In genomic region chr14:51239813-51240803, GRCh38 we compare ENCODE assay signal across 8 cellular contexts. TPM values are rescaled to one million over a fixed set of nuclear protein-coding genes. Genes with fewer than 3 reads are reported as not detected.
DNase-seq lines count a peak whose midpoint lies in the region; ATAC-seq, FAIRE-seq and TF ChIP-seq lines count a peak whose summit lies in the region.

A gene with protein sequence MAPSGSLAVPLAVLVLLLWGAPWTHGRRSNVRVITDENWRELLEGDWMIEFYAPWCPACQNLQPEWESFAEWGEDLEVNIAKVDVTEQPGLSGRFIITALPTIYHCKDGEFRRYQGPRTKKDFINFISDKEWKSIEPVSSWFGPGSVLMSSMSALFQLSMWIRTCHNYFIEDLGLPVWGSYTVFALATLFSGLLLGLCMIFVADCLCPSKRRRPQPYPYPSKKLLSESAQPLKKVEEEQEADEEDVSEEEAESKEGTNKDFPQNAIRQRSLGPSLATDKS (plus strand): TSS chr14:51240247. CDS start chr14:51240293, 46 bp downstream.

- TF ChIP-seq CTCF in BJ (IDR thresholded peaks at IDR 0.05; ENCODE audit: insufficient read depth, low read depth, low read length) (no peak), kidney epithelial cell (IDR thresholded peaks at IDR 0.05; ENCODE audit: insufficient read depth, low read length, poor library complexity, severe bottlenecking) (peak; percentile 19)

- H3K27ac ChIP-seq in cingulate gyrus (ENCODE audit: low read depth, low read length), result peak within 1 kb of the TSS; percentile 86

- DNase-seq in BJ (ENCODE audit: low read depth) (peak; percentile 95), GM19239 (ENCODE audit: insufficient read length, low spot score) (peak; percentile 75), NCI-H510A treated with DMSO at 0.1 percent for 48 hours (lab: John Stamatoyannopoulos, UW) (peak; percentile 96), kidney epithelial cell (ENCODE audit: low read depth) (peak; percentile 94)
- DNase-seq in activated CD4-positive, alpha-beta T cell treated with anti-CD3 and anti-CD28 coated beads for 24 hours (ENCODE audit: low read depth in 2 of 2), result peak; percentile 82 to 84
- peak; percentile 87 to 90 for DNase-seq in stimulated activated CD4-positive, alpha-beta T cell treated with anti-CD3 and anti-CD28 coated beads, Interleukin-15, amount 100 ng/mL, for 48 hours (ENCODE audit: low read depth in 2 of 2)

- POLR2A ChIA-PET in BJ (lab: Charles Lee), result interaction anchor here (0.5 to 0.6 kb wide), 2 partner anchors 139 to 422 kb away, joined by 3 to 4 read pairs; no protein-coding TSS in a partner anchor

- no peaks in the 10 kb centered on the region for H3K36me3 ChIP-seq in BJ (ENCODE audit: control insufficient read depth, insufficient read depth, low read length)
- no peaks in the 10 kb centered on the region for H3K36me3 ChIP-seq in kidney epithelial cell (ENCODE audit: control insufficient read depth, insufficient read depth, low read length)

- FAIRE-seq in GM19239 (lab: Jason Lieb, UNC), result peak; percentile 99

- ATAC-seq in HG03442 (IDR thresholded peaks at IDR 0.05; ENCODE audit: unreplicated experiment), result peak; percentile 80

- peak within 1 kb of the TSS; percentile 81 for H3K4me3 ChIP-seq in BJ (ENCODE audit: low read depth, low read length)
- H3K4me3 ChIP-seq in kidney epithelial cell (ENCODE audit: low read depth, low read length), result peak within 1 kb of the TSS; percentile 60

- H3K27me3 ChIP-seq in BJ (ENCODE audit: control insufficient read depth, insufficient read depth, low read length) (no peaks in the 10 kb centered on the region), kidney epithelial cell (ENCODE audit: control insufficient read depth, insufficient read depth, low read length) (no peaks in the 10 kb centered on the region)

- CTCF ChIA-PET in BJ (lab: Yijun Ruan, JAX), result interaction anchor here (1.1 to 1.6 kb wide), 3 partner anchors 284 to 540 kb away, joined by 5 to 7 read pairs (median 5); no protein-coding TSS in a partner anchor

RNA-seq across cellular contexts. Expression of the gene that starts here (rescaled TPM):
- 10.4 and 17.9 TPM in 2 replicates for polyA plus RNA-seq in BJ (2011; rRNA removed)
- 8.2 and 10.2 TPM in 2 replicates for polyA minus RNA-seq in BJ (2011; rRNA and poly(A)+ RNA removed)
- total RNA-seq in kidney epithelial cell, result 34.3 and 43.2 TPM in 2 replicates

Comparison
In these comparisons a context has a peak if more than half of its experiments do, and no peak if none do; other contexts are left out.
1. Peak in every context shown above with its lines: DNase-seq, ATAC-seq, H3K4me3 ChIP-seq and H3K27ac ChIP-seq.